ENCODE assay signal across 7 cellular contexts in the genomic region with DNA sequence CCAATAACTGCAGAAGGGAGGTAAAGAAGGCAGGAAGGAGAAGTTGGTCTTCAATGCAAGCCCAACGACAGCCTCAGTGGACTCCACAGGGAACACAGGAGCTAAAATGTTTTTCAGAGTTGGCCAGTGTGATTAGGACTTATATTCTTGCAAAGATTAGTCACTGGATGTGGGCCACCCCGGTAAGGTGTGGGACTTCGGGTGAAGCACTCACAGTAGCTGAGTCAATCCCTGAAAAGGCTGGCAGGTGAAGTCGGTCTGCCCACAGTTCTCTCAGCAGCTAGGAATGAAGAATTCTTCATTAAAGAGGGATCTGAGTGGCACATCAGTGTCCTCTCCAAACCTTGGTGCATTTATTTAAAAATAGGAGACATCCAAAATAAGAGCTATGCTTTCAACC.
"Had no signal": no experiment of that assay in that cellular context is flagged by ENCODE, and none has a peak within 500 bp of the region (broad histone marks: within the 10 kb centered on the region; RNA-seq: fewer than 3 reads in every experiment).

No MANE protein-coding gene starts in this region.

- ATAC-seq: GM12878 had no signal

- FAIRE-seq: G401.6, GM12878, GM12891, GM18507, GM19239 had no signal

- H3K4me3 ChIP-seq: GM12878 had no signal

- DNase-seq: GDM1, GF-D8 had no signal
